ENCODE assay signal across 9 cellular contexts in the genomic region with DNA sequence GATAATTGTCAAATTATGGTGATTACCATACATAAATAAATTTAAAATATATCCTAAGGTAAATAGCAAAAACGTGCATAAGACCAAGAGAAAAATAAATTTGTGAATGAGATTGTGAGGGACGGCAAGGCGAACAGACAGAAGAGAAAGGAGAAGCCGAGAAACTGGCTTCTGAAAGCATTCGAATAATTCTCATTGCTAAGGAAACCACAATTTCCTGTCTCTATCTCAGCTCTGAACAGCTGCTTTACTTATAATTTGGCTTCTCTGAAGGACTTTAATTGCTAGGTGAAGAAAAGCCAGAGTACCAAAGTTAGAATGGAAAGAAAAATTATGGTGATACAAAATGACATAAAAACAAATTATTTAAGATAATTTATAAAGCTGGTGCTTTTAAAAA.
DNase-seq lines count a peak whose midpoint lies in the region; ATAC-seq and TF ChIP-seq lines count a peak whose summit lies in the region.
"Had no signal": no experiment of that assay in that cellular context is flagged by ENCODE, and none has a peak within 500 bp of the region (broad histone marks: within the 10 kb centered on the region; RNA-seq: fewer than 3 reads in every experiment).

No MANE protein-coding gene starts in this region.

- no peaks in the 10 kb centered on the region for H3K36me3 Mint-ChIP-seq in effector memory CD8-positive, alpha-beta T cell (ENCODE audit: insufficient read depth)
- H3K36me3 Mint-ChIP-seq in progenitor cell of endocrine pancreas (ENCODE audit: insufficient read depth): no peaks in the 10 kb centered on the region

- no peaks in the 10 kb centered on the region for H3K4me1 Mint-ChIP-seq in effector memory CD8-positive, alpha-beta T cell (ENCODE audit: low read depth in 2 of 2)
- no peaks in the 10 kb centered on the region for H3K4me1 Mint-ChIP-seq in progenitor cell of endocrine pancreas (ENCODE audit: low read depth)

- peak; percentile 95 for ATAC-seq in GM21390 (IDR thresholded peaks at IDR 0.05; ENCODE audit: unreplicated experiment)
- ATAC-seq in HG03432 (IDR thresholded peaks at IDR 0.05; ENCODE audit: unreplicated experiment): peak; percentile 91
- ATAC-seq in effector memory CD8-positive, alpha-beta T cell (replicated peaks): peak; percentile 80

- H3K4me3 Mint-ChIP-seq in effector memory CD8-positive, alpha-beta T cell: no peak overlapping the region
- H3K4me3 Mint-ChIP-seq in progenitor cell of endocrine pancreas (ENCODE audit: low read depth): no peak overlapping the region

- H3K27me3 Mint-ChIP-seq in effector memory CD8-positive, alpha-beta T cell: peaks cover 0 to 10% of the 10 kb centered on the region in 2 donors
- H3K27me3 Mint-ChIP-seq in progenitor cell of endocrine pancreas: peaks cover 3% of the 10 kb centered on the region

- no peak for TF ChIP-seq CTCF in GM10266 (IDR thresholded peaks at IDR 0.05; ENCODE audit: control insufficient read depth, insufficient read depth, low read depth, missing control alignments)
- no peak for TF ChIP-seq CTCF in progenitor cell of endocrine pancreas (IDR thresholded peaks at IDR 0.05; ENCODE audit: unreplicated experiment)

- no peaks in the 10 kb centered on the region for H3K9me3 Mint-ChIP-seq in effector memory CD8-positive, alpha-beta T cell
- H3K9me3 Mint-ChIP-seq in progenitor cell of endocrine pancreas (ENCODE audit: low read depth): no peaks in the 10 kb centered on the region

- DNase-seq in GM10266 (ENCODE audit: extremely low spot score): peak; percentile 6
- DNase-seq in effector memory CD8-positive, alpha-beta T cell: no peak
- no peak for DNase-seq in progenitor cell of endocrine pancreas (ENCODE audit: low spot score, unreplicated experiment)
- no peak for DNase-seq in nucleus accumbens (lab: John Stamatoyannopoulos, UW)
- no peak for DNase-seq in pons (ENCODE audit: low spot score)
- no peak for DNase-seq in stimulated activated CD4-positive, alpha-beta T cell treated with anti-CD3 and anti-CD28 coated beads, Interleukin-2, amount 100 ng/mL, for 24 hours
- DNase-seq: NCI-H526 had no signal

- H3K27ac Mint-ChIP-seq in effector memory CD8-positive, alpha-beta T cell: no peak overlapping the region
- H3K27ac Mint-ChIP-seq in progenitor cell of endocrine pancreas: no peak overlapping the region
